28 cellular contexts compared by ENCODE assay signal in genomic region chr5:137352095-137352494, GRCh38.
"Had no signal": no experiment of that assay in that cellular context is flagged by ENCODE, and none has a peak within 500 bp of the region (broad histone marks: within the 10 kb centered on the region; RNA-seq: fewer than 3 reads in every experiment).

No MANE protein-coding gene starts in this region.

- DNase-seq: activated CD4-positive, alpha-beta memory T cell treated with anti-CD3 and anti-CD28 coated beads, Interleukin-2, amount 10 ng/mL, durations not matched to agents 7 days and 5 days; activated CD4-positive, alpha-beta T cell treated with anti-CD3 and anti-CD28 coated beads for 1 hour; activated CD4-positive, alpha-beta T cell treated with anti-CD3 and anti-CD28 coated beads for 36 hours; activated CD4-positive, alpha-beta T cell treated with anti-CD3 and anti-CD28 coated beads for 48 hours; activated CD4-positive, alpha-beta T cell treated with anti-CD3 and anti-CD28 coated beads, Interleukin-2, amount 10 ng/mL, durations not matched to agents 7 days and 5 days; activated CD4-positive, alpha-beta T cell treated with anti-CD3 and anti-CD28 coated beads, Interleukin-2, amount 50 U/mL, for 48 hours; activated CD4-positive, CD25-positive, alpha-beta regulatory T cell; activated CD8-positive, alpha-beta memory T cell treated with anti-CD3 and anti-CD28 coated beads for 24 hours; activated CD8-positive, alpha-beta memory T cell treated with anti-CD3 and anti-CD28 coated beads, Interleukin-2, amount 10 ng/mL, durations not matched to agents 7 days and 5 days; activated CD8-positive, alpha-beta memory T cell treated with anti-CD3 and anti-CD28 coated beads, Interleukin-2, amount 50 U/mL, for 48 hours; activated CD8-positive, alpha-beta T cell treated with anti-CD3 and anti-CD28 coated beads, Interleukin-2, amount 10 ng/mL, durations not matched to agents 7 days and 5 days; activated effector memory CD4-positive, alpha-beta T cell treated with anti-CD3 and anti-CD28 coated beads, Interleukin-2, amount 50 U/mL, for 16 hours; activated gamma-delta T cell treated with Interleukin-2 at 50 U/mL for 16 hours; activated naive CD4-positive, alpha-beta T cell; activated naive CD4-positive, alpha-beta T cell treated with anti-CD3 and anti-CD28 coated beads for 36 hours; activated naive CD4-positive, alpha-beta T cell treated with anti-CD3 and anti-CD28 coated beads, Interleukin-2, amount 50 U/mL, for 16 hours; activated naive CD8-positive, alpha-beta T cell treated with anti-CD3 and anti-CD28 coated beads for 36 hours; activated T-cell treated with anti-CD3 and anti-CD28 coated beads, Interleukin-2, amount 50 U/mL, for 24 hours; activated T-cell treated with anti-CD3 and anti-CD28 coated beads, Interleukin-2, amount 50 U/mL, for 48 hours; adrenal gland; amniotic stem cell; aorta; central memory CD4-positive, alpha-beta T cell; T-cell; T-helper 17 cell; T-helper 9 cell; WERI-Rb-1 had no signal

- H3K27ac ChIP-seq: adrenal gland, WERI-Rb-1 had no signal

- H3K36me3 ChIP-seq: adrenal gland, WERI-Rb-1 had no signal

- H3K27me3 ChIP-seq: adrenal gland had no signal

- H3K4me1 ChIP-seq: adrenal gland had no signal

- H3K4me3 ChIP-seq: adrenal gland had no signal

- H3K9me3 ChIP-seq: adrenal gland had no signal

- FAIRE-seq: TTC549 had no signal
